In the genomic region with DNA sequence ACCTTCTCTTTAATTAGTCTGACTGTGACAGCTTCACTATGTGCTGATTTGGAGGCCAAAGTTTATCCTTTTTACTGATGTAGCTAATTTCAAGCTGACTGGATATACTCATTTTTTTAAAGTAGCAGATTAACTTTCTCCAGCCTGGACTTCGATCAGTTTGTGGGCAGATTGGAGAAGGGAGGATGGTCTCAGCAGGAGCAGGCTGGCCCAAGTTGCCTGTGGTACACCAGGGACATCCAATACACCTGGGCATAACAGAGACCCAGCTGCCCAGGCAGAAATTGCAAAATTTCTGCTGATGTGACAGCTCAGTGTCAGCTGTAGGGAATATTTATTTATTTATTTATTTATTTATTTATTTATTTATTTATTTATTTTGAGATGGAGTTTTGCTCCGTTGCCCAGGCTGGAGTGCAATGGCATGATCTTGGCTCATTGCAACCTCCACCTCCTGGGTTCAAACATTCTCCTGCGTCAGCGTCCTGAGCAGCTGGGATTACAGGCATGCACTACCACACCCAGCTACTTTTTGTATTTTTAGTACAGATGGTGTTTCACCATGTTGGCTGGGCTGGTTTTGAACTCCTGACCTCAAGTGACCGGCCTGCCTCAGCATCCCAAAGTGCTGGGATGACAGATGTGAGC, we compare ENCODE assay signal across 32 cellular contexts. TPM values are rescaled to one million over a fixed set of nuclear protein-coding genes. Genes with fewer than 3 reads are reported as not detected.
"Had no signal": no experiment of that assay in that cellular context is flagged by ENCODE, and none has a peak within 500 bp of the region (broad histone marks: within the 10 kb centered on the region; RNA-seq: fewer than 3 reads in every experiment).

No MANE protein-coding gene starts in this region.

- H3K4me1 ChIP-seq: esophagus muscularis mucosa, foreskin keratinocyte, gastrocnemius medialis, heart left ventricle had no signal

- ATAC-seq: activated naive CD4-positive, alpha-beta T cell treated with anti-CD3 and anti-CD28 coated beads, Interleukin-2, amount 50 U/mL, for 72 hours; activated T-cell treated with anti-CD3 and anti-CD28 coated beads, Interleukin-2, amount 50 U/mL, for 72 hours; effector memory CD8-positive, alpha-beta T cell; foreskin keratinocyte; gastrocnemius medialis; heart left ventricle had no signal

- H3K36me3 ChIP-seq: brain microvascular endothelial cell, esophagus muscularis mucosa, gastrocnemius medialis, heart left ventricle had no signal

- H3K9me3 ChIP-seq: esophagus muscularis mucosa, gastrocnemius medialis, heart left ventricle had no signal

- FAIRE-seq: astrocyte, bronchial epithelial cell had no signal

- H3K27me3 ChIP-seq: brain microvascular endothelial cell, dorsolateral prefrontal cortex, esophagus muscularis mucosa, foreskin keratinocyte, gastrocnemius medialis had no signal

- H3K27ac ChIP-seq: brain microvascular endothelial cell, coronary artery, dorsolateral prefrontal cortex, esophagus muscularis mucosa, foreskin keratinocyte, gastrocnemius medialis, heart left ventricle had no signal

- H3K4me3 ChIP-seq: coronary artery, dorsolateral prefrontal cortex, esophagus muscularis mucosa, gastrocnemius medialis, heart left ventricle had no signal

- DNase-seq: activated CD4-positive, alpha-beta memory T cell treated with anti-CD3 and anti-CD28 coated beads, Interleukin-2, amount 10 ng/mL, durations not matched to agents 7 days and 5 days; activated CD4-positive, alpha-beta T cell treated with anti-CD3 and anti-CD28 coated beads for 1 hour; activated CD4-positive, alpha-beta T cell treated with anti-CD3 and anti-CD28 coated beads for 4 hours; activated CD4-positive, alpha-beta T cell treated with anti-CD3 and anti-CD28 coated beads, Interleukin-2, amount 10 ng/mL, durations not matched to agents 7 days and 5 days; activated CD4-positive, alpha-beta T cell treated with anti-CD3 and anti-CD28 coated beads, Interleukin-2, amount 50 U/mL, for 4 hours; activated CD4-positive, CD25-positive, alpha-beta regulatory T cell; activated CD8-positive, alpha-beta memory T cell treated with anti-CD3 and anti-CD28 coated beads, Interleukin-2, amount 50 U/mL, for 48 hours; activated gamma-delta T cell; activated naive CD4-positive, alpha-beta T cell; activated naive CD4-positive, alpha-beta T cell treated with anti-CD3 and anti-CD28 coated beads, Interleukin-2, amount 10 ng/mL, durations not matched to agents 7 days and 5 days; activated naive CD8-positive, alpha-beta T cell treated with anti-CD3 and anti-CD28 coated beads, Interleukin-2, amount 10 ng/mL, durations not matched to agents 7 days and 5 days; activated T-cell treated with anti-CD3 and anti-CD28 coated beads for 4 hours; activated T-cell treated with anti-CD3 and anti-CD28 coated beads, Interleukin-2, amount 50 U/mL, for 24 hours; activated T-cell treated with anti-CD3 and anti-CD28 coated beads, Interleukin-2, amount 50 U/mL, for 72 hours; anterior cingulate cortex; brain microvascular endothelial cell; dorsolateral prefrontal cortex; effector memory CD8-positive, alpha-beta T cell; erythroblast; foreskin keratinocyte; gastrocnemius medialis; glutamatergic neuron; heart left ventricle; T-helper 2 cell had no signal

RNA-seq across cellular contexts. Expression of a gene that starts 24.1 kb away (rescaled TPM):
- total RNA-seq: activated CD4-positive, alpha-beta memory T cell treated with anti-CD3 and anti-CD28 coated beads, Interleukin-2, amount 10 ng/mL, durations not matched to agents 7 days and 5 days; activated CD4-positive, alpha-beta T cell treated with anti-CD3 and anti-CD28 coated beads, Interleukin-2, amount 10 ng/mL, durations not matched to agents 7 days and 5 days; activated naive CD4-positive, alpha-beta T cell treated with anti-CD3 and anti-CD28 coated beads, Interleukin-2, amount 50 U/mL, for 72 hours; activated naive CD8-positive, alpha-beta T cell treated with anti-CD3 and anti-CD28 coated beads, Interleukin-2, amount 10 ng/mL, durations not matched to agents 7 days and 5 days; activated T-cell treated with anti-CD3 and anti-CD28 coated beads, Interleukin-2, amount 50 U/mL, for 72 hours; astrocyte; bronchial epithelial cell; cardiac septum; cerebellum; dorsolateral prefrontal cortex; esophagus muscularis mucosa; foreskin keratinocyte; heart left ventricle; T-helper 1 cell treated with Interleukin-12 subunit alpha and Interleukin-12 subunit beta and Interleukin-4 antibody, amounts not matched to agents 30 ng/mL and 1 ng/mL, for 36 hours had no signal
- polyA plus RNA-seq: foreskin keratinocyte, heart left ventricle had no signal
